12 cellular contexts compared by ENCODE assay signal in the genomic region with DNA sequence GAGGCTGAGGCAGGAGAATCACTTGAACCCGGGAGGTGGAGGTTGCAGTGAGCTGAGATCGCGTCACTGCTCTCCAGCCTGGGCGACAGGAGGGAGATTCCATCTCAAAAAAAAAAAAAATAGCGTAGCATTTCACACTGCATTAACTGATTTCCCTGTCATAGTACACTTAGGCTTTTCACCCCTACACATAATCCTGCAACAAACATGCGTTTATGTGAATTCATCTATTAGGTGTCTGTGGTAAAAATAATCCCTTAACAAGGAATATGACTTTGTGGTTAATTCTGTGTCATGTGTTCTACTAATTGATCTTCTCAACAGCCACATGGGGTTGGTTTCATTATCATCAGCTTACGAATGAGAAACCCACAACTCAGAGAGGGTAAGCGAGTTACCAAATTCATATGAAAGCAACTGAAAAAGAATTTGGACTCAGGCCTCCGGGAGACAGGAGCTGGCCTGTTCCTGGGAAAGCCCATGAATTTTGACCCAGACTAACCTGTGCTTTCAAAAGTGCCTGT. TPM values are rescaled to one million over a fixed set of nuclear protein-coding genes. Genes with fewer than 3 reads are reported as not detected.
DNase-seq lines count a peak whose midpoint lies in the region; ATAC-seq and TF ChIP-seq lines count a peak whose summit lies in the region.
"Had no signal": no experiment of that assay in that cellular context is flagged by ENCODE, and none has a peak within 500 bp of the region (broad histone marks: within the 10 kb centered on the region; RNA-seq: fewer than 3 reads in every experiment).

No MANE protein-coding gene starts in this region.

- H3K4me2 ChIP-seq in DOHH2 (ENCODE audit: low read length), result peak overlapping the region; percentile 56

- H3K79me2 ChIP-seq in DOHH2 (ENCODE audit: control insufficient read depth, low read length), result no peaks in the 10 kb centered on the region

- no peak for TF ChIP-seq POLR2A in Peyer's patch (IDR thresholded peaks at IDR 0.05)

- H3F3A ChIP-seq in DOHH2 (ENCODE audit: control insufficient read depth, insufficient read depth), result peaks cover 6% of the 10 kb centered on the region; the same call in 1 of the 2 replicates

- H3K9me3 ChIP-seq in DOHH2 (ENCODE audit: control insufficient read depth, insufficient read depth, low read length), result no peaks in the 10 kb centered on the region
- H3K9me3 ChIP-seq in Peyer's patch, result no peaks in the 10 kb centered on the region
- H3K9me3 ChIP-seq: thoracic aorta had no signal

- no peaks in the 10 kb centered on the region for H3K9me2 ChIP-seq in DOHH2 (replicated peaks; ENCODE audit: control insufficient read depth, low read length)

- H4K20me1 ChIP-seq in DOHH2 (ENCODE audit: control insufficient read depth, insufficient read depth, low read depth, low read length), result no peaks in the 10 kb centered on the region

- no peaks in the 10 kb centered on the region for H3K27me3 ChIP-seq in DOHH2 (ENCODE audit: control insufficient read depth, low read length)
- no peaks in the 10 kb centered on the region for H3K27me3 ChIP-seq in Peyer's patch
- H3K27me3 ChIP-seq: brain microvascular endothelial cell had no signal

- ATAC-seq in GM21390 (IDR thresholded peaks at IDR 0.05; ENCODE audit: unreplicated experiment) (peak; percentile 42), GM21447 (IDR thresholded peaks at IDR 0.05; ENCODE audit: unreplicated experiment) (no peak), GM21619 (IDR thresholded peaks at IDR 0.05; ENCODE audit: unreplicated experiment) (no peak)

- H3K27ac ChIP-seq in DOHH2 (ENCODE audit: low read depth, low read length) (peak overlapping the region; percentile 38; the same call in 1 of the 2 replicates), Peyer's patch (peak overlapping the region in 3 of 4 donors; percentile 2 to 68 (median 3))
- H3K27ac ChIP-seq: brain microvascular endothelial cell, thoracic aorta had no signal

- TF ChIP-seq CTCF in DOHH2 (IDR thresholded peaks at IDR 0.05; ENCODE audit: low read depth, low read length, poor library complexity, severe bottlenecking) (no peak), Peyer's patch (IDR thresholded peaks at IDR 0.05) (no peak)

- H3K36me3 ChIP-seq in DOHH2 (ENCODE audit: control insufficient read depth, low read length) (no peaks in the 10 kb centered on the region; the same call in 1 of the 2 replicates), Peyer's patch (no peaks in the 10 kb centered on the region)
- H3K36me3 ChIP-seq: brain microvascular endothelial cell, thoracic aorta had no signal

- peaks cover 60% of the 10 kb centered on the region for H3K4me1 ChIP-seq in DOHH2 (ENCODE audit: control insufficient read depth, low read length)
- no peaks in the 10 kb centered on the region for H3K4me1 ChIP-seq in Peyer's patch

- H3K4me3 ChIP-seq in DOHH2 (ENCODE audit: low read length), result peak overlapping the region; percentile 23; the same call in 1 of the 2 replicates
- H3K4me3 ChIP-seq in Peyer's patch, result peak overlapping the region in 2 of 4 donors; percentile 18 to 27

- no peak for DNase-seq in Peyer's patch
- peak; percentile 2 for DNase-seq in islet precursor cell
- DNase-seq in NCI-H524 (lab: John Stamatoyannopoulos, UW), result no peak
- DNase-seq in NCI-H1105 (lab: John Stamatoyannopoulos, UW), result no peak

RNA-seq across cellular contexts. Expression of gene KCNJ1, which starts 36.7 kb away (rescaled TPM):
- not detected for total RNA-seq in Peyer's patch
- total RNA-seq: fibroblast of lung, Right ventricle myocardium inferior had no signal
